In genomic region chr10:30988831-30989458, GRCh38 we compare ENCODE assay signal across 18 cellular contexts. TPM values are rescaled to one million over a fixed set of nuclear protein-coding genes. Genes with fewer than 3 reads are reported as not detected.
DNase-seq lines count a peak whose midpoint lies in the region; ATAC-seq and TF ChIP-seq lines count a peak whose summit lies in the region.
"Had no signal": no experiment of that assay in that cellular context is flagged by ENCODE, and none has a peak within 500 bp of the region (broad histone marks: within the 10 kb centered on the region; RNA-seq: fewer than 3 reads in every experiment).

No MANE protein-coding gene starts in this region.

- in situ Hi-C loops in GM23248 (cut with MboI): no loop called here

- no peak overlapping the region for H2AFZ ChIP-seq in GM23248

- no peaks in the 10 kb centered on the region for H3K9me2 ChIP-seq in GM23248 (ENCODE audit: insufficient read depth)

- H3K27me3 ChIP-seq in GM23248 (replicated peaks; ENCODE audit: insufficient read depth) (no peaks in the 10 kb centered on the region), heart left ventricle (no peaks in the 10 kb centered on the region), psoas muscle (ENCODE audit: insufficient read depth in 3 of 3, low read length in 2 of 3) (no peaks in the 10 kb centered on the region)
- no peaks in the 10 kb centered on the region for H3K27me3 ChIP-seq in CD8-positive, alpha-beta T cell (ENCODE audit: insufficient read depth, low read length)
- H3K27me3 ChIP-seq: tibial nerve had no signal

- ATAC-seq in heart left ventricle (peak; percentile 50 to 83 (median 81)), psoas muscle (no peak), GM18519 (IDR thresholded peaks at IDR 0.05; ENCODE audit: low FRiP score, unreplicated experiment) (no peak), HG02981 (IDR thresholded peaks at IDR 0.05; ENCODE audit: unreplicated experiment) (no peak)
- no peak for ATAC-seq in CD8-positive, alpha-beta T cell
- ATAC-seq: naive thymus-derived CD8-positive, alpha-beta T cell had no signal

- no peak for TF ChIP-seq POLR2A in heart left ventricle (IDR thresholded peaks at IDR 0.05)

- H3K4me1 Mint-ChIP-seq in activated T-helper 2 cell treated with anti-CD3 and anti-CD28 coated beads, Interferon-gamma antibody, Interleukin-2, Interleukin-4, amounts not matched to agents 10 μg/mL and 5 μg/mL and 100 μg/mL, durations not matched to agents 14 hours and 24 hours and 36 hours (ENCODE audit: low read depth): peaks cover 30% of the 10 kb centered on the region
- no peaks in the 10 kb centered on the region for H3K4me1 Mint-ChIP-seq in CD8-positive, alpha-beta T cell (ENCODE audit: low read depth)
- H3K4me1 Mint-ChIP-seq: brain had no signal

- H3K9me3 Mint-ChIP-seq in activated T-helper 2 cell treated with anti-CD3 and anti-CD28 coated beads, Interferon-gamma antibody, Interleukin-2, Interleukin-4, amounts not matched to agents 10 μg/mL and 5 μg/mL and 100 μg/mL, durations not matched to agents 14 hours and 24 hours and 36 hours: peaks cover 8% of the 10 kb centered on the region
- no peaks in the 10 kb centered on the region for H3K9me3 Mint-ChIP-seq in CD8-positive, alpha-beta T cell
- H3K9me3 Mint-ChIP-seq: activated naive CD4-positive, alpha-beta T cell treated with anti-CD3 and anti-CD28 coated beads, Interleukin-2, amount 10 ng/mL, durations not matched to agents 7 days and 5 days; CD4-positive, alpha-beta T cell had no signal

- H3K79me2 ChIP-seq in GM23248 (ENCODE audit: insufficient read depth): no peaks in the 10 kb centered on the region

- H3K36me3 ChIP-seq in GM23248 (ENCODE audit: low read depth) (no peaks in the 10 kb centered on the region), heart left ventricle (peaks cover 0 to under 1% (median 0%) of the 10 kb centered on the region in 9 donors), psoas muscle (ENCODE audit: insufficient read depth in 1 of 2, low read depth in 1 of 2) (no peaks in the 10 kb centered on the region)
- H3K36me3 ChIP-seq in CD8-positive, alpha-beta T cell (ENCODE audit: insufficient read depth, low read length): no peaks in the 10 kb centered on the region
- H3K36me3 ChIP-seq: prostate gland had no signal

- no peaks in the 10 kb centered on the region for H4K20me1 ChIP-seq in GM23248 (ENCODE audit: insufficient read depth)

- peak overlapping the region; percentile 66 for H3K4me3 Mint-ChIP-seq in activated T-helper 2 cell treated with anti-CD3 and anti-CD28 coated beads, Interferon-gamma antibody, Interleukin-2, Interleukin-4, amounts not matched to agents 10 μg/mL and 5 μg/mL and 100 μg/mL, durations not matched to agents 14 hours and 24 hours and 36 hours (ENCODE audit: low read depth)
- no peak overlapping the region for H3K4me3 Mint-ChIP-seq in CD8-positive, alpha-beta T cell
- H3K4me3 Mint-ChIP-seq: activated naive CD4-positive, alpha-beta T cell treated with anti-CD3 and anti-CD28 coated beads, Interleukin-2, amount 10 ng/mL, durations not matched to agents 7 days and 5 days; brain; CD4-positive, alpha-beta T cell; naive thymus-derived CD8-positive, alpha-beta T cell had no signal

- POLR2A ChIA-PET in CD8-positive, alpha-beta T cell (lab: Charles Lee): no interaction called here

- peaks cover 22% of the 10 kb centered on the region for H3K36me3 Mint-ChIP-seq in activated T-helper 2 cell treated with anti-CD3 and anti-CD28 coated beads, Interferon-gamma antibody, Interleukin-2, Interleukin-4, amounts not matched to agents 10 μg/mL and 5 μg/mL and 100 μg/mL, durations not matched to agents 14 hours and 24 hours and 36 hours (ENCODE audit: low read depth)
- peaks cover 1% of the 10 kb centered on the region for H3K36me3 Mint-ChIP-seq in CD8-positive, alpha-beta T cell

- peak overlapping the region; percentile 8 for H3K4me2 ChIP-seq in GM23248 (ENCODE audit: unreplicated experiment)

- TF ChIP-seq CTCF in heart left ventricle (IDR thresholded peaks at IDR 0.05) (no peak), psoas muscle (IDR thresholded peaks at IDR 0.05) (no peak)
- TF ChIP-seq CTCF in CD8-positive, alpha-beta T cell (IDR thresholded peaks at IDR 0.05): no peak

- 73 to 79% methylated on average over 1 of the region's 1 CpG for WGBS in GM23248 (ENCODE audit: low coverage in 1 of 2, low lambda C conversion rate in 2 of 2, missing lambda C conversion rate in 2 of 2), 2 experiments
- 7 to 13% (median 10%) methylated on average over 1 of the region's 1 CpG for WGBS in heart left ventricle, 4 donors
- 42 to 55% (median 54%) methylated on average over 1 of the region's 1 CpG for WGBS in psoas muscle, 3 donors

- H3K4me1 ChIP-seq in GM23248 (ENCODE audit: insufficient read depth) (peaks cover 36% of the 10 kb centered on the region), heart left ventricle (peaks cover 2 to 87% (median 48%) of the 10 kb centered on the region in 12 donors), psoas muscle (peaks cover 50% of the 10 kb centered on the region)
- H3K4me1 ChIP-seq in CD8-positive, alpha-beta T cell (ENCODE audit: insufficient read depth, low read length): no peaks in the 10 kb centered on the region
- H3K4me1 ChIP-seq: prostate gland had no signal

- H3K9me3 ChIP-seq in GM23248 (ENCODE audit: low read depth) (no peaks in the 10 kb centered on the region), heart left ventricle (peaks cover 0 to 9% (median 0%) of the 10 kb centered on the region in 12 donors), psoas muscle (no peaks in the 10 kb centered on the region)
- H3K9me3 ChIP-seq in CD8-positive, alpha-beta T cell (ENCODE audit: low read length): no peaks in the 10 kb centered on the region
- H3K9me3 ChIP-seq: prostate gland, tibial nerve had no signal

- H3K27ac ChIP-seq in GM23248 (0 out of 2 replicates have a peak overlapping the region, but pooled peaks have one; percentile 2), heart left ventricle (peak overlapping the region; percentile 26 to 77 (median 69)), psoas muscle (peak overlapping the region; percentile 51)
- no peak overlapping the region for H3K27ac ChIP-seq in CD8-positive, alpha-beta T cell (ENCODE audit: low read depth, low read length)
- H3K27ac ChIP-seq: prostate gland had no signal

- CTCF ChIA-PET in CD8-positive, alpha-beta T cell (lab: Charles Lee): no interaction called here

- no peak overlapping the region for H3K4me3 ChIP-seq in GM23248
- no peak overlapping the region for H3K4me3 ChIP-seq in heart left ventricle
- H3K4me3 ChIP-seq in psoas muscle: no peak overlapping the region
- H3K4me3 ChIP-seq in CD8-positive, alpha-beta T cell (ENCODE audit: low read depth, low read length): no peak overlapping the region
- H3K4me3 ChIP-seq: prostate gland, tibial nerve had no signal

- peak overlapping the region; percentile 65 for H3K27ac Mint-ChIP-seq in activated T-helper 2 cell treated with anti-CD3 and anti-CD28 coated beads, Interferon-gamma antibody, Interleukin-2, Interleukin-4, amounts not matched to agents 10 μg/mL and 5 μg/mL and 100 μg/mL, durations not matched to agents 14 hours and 24 hours and 36 hours
- no peak overlapping the region for H3K27ac Mint-ChIP-seq in CD8-positive, alpha-beta T cell
- H3K27ac Mint-ChIP-seq: activated naive CD4-positive, alpha-beta T cell treated with anti-CD3 and anti-CD28 coated beads, Interleukin-2, amount 10 ng/mL, durations not matched to agents 7 days and 5 days; brain; CD4-positive, alpha-beta T cell; naive thymus-derived CD8-positive, alpha-beta T cell had no signal

- H3K9ac ChIP-seq in GM23248: no peak overlapping the region

- H3F3A ChIP-seq in GM23248 (ENCODE audit: insufficient read depth): peaks cover 30% of the 10 kb centered on the region

- no peaks in the 10 kb centered on the region for H3K27me3 Mint-ChIP-seq in activated T-helper 2 cell treated with anti-CD3 and anti-CD28 coated beads, Interferon-gamma antibody, Interleukin-2, Interleukin-4, amounts not matched to agents 10 μg/mL and 5 μg/mL and 100 μg/mL, durations not matched to agents 14 hours and 24 hours and 36 hours (ENCODE audit: low read depth)
- H3K27me3 Mint-ChIP-seq in CD8-positive, alpha-beta T cell (ENCODE audit: low read depth): no peaks in the 10 kb centered on the region
- H3K27me3 Mint-ChIP-seq: activated naive CD4-positive, alpha-beta T cell treated with anti-CD3 and anti-CD28 coated beads, Interleukin-2, amount 10 ng/mL, durations not matched to agents 7 days and 5 days; brain; CD4-positive, alpha-beta T cell; naive thymus-derived CD8-positive, alpha-beta T cell had no signal

- DNase-seq in GM23248 (no peak), heart left ventricle (no peak), psoas muscle (no peak)
- no peak for DNase-seq in activated T-helper 2 cell treated with anti-CD3 and anti-CD28 coated beads, Interferon-gamma antibody, Interleukin-2, Interleukin-4, amounts not matched to agents 10 μg/mL and 5 μg/mL and 100 μg/mL, durations not matched to agents 14 hours and 24 hours and 36 hours (ENCODE audit: low spot score)
- DNase-seq in CD8-positive, alpha-beta T cell: no peak
- DNase-seq in activated CD4-positive, alpha-beta T cell treated with anti-CD3 and anti-CD28 coated beads for 1 hour: no peak
- DNase-seq: activated CD4-positive, alpha-beta T cell treated with anti-CD3 and anti-CD28 coated beads, Interleukin-2, amount 50 U/mL, for 48 hours; activated naive CD4-positive, alpha-beta T cell treated with anti-CD3 and anti-CD28 coated beads, Interleukin-2, amount 10 ng/mL, durations not matched to agents 7 days and 5 days; CD4-positive, alpha-beta T cell; MM.1S; naive thymus-derived CD8-positive, alpha-beta T cell; NCI-H1694 treated with DMSO at 0.1 percent for 48 hours; NCI-H345 had no signal

- intact Hi-C loops in activated T-helper 2 cell treated with anti-CD3 and anti-CD28 coated beads, Interferon-gamma antibody, Interleukin-2, Interleukin-4, amounts not matched to agents 10 μg/mL and 5 μg/mL and 100 μg/mL, durations not matched to agents 14 hours and 24 hours and 36 hours (cut with micrococcal nuclease): loop anchor here (5.0 to 10.0 kb wide), 5 partner anchors 106 to 328 kb away; partner anchors contain the start of gene ZEB1
- intact Hi-C loops in heart left ventricle (cut with DNase I) (no loop called here), psoas muscle (cut with DNase I) (no loop called here)
- intact Hi-C loops in CD8-positive, alpha-beta T cell (cut with DNase I, micrococcal nuclease): no loop called here

RNA-seq across cellular contexts. Expression of gene ZNF438, which starts 42.7 kb away (rescaled TPM):
- 2.3 and 2.9 TPM in 2 replicates for total RNA-seq in GM23248 (2014; rRNA removed; shearing (Covaris generic))
- polyA plus RNA-seq in GM23248 (2016; fragmentation: Nextera tagmentation; extraction: Ambion mirVana) (4.0 and 4.1 TPM in 2 replicates), heart left ventricle (10 to 100 TPM in 1 of 2 donors, 1 to 10 TPM in 1; 9.0 to 14.1 TPM), psoas muscle (10 to 100 TPM; 17.0 to 26.1 (median 21.3) TPM)
- 5.8 and 6.1 TPM in 2 replicates for total RNA-seq in activated T-helper 2 cell treated with anti-CD3 and anti-CD28 coated beads, Interferon-gamma antibody, Interleukin-2, Interleukin-4, amounts not matched to agents 10 μg/mL and 5 μg/mL and 100 μg/mL, durations not matched to agents 14 hours and 24 hours and 36 hours
- total RNA-seq in heart left ventricle (10 to 100 TPM; 11.1 to 14.7 (median 13.2) TPM), psoas muscle (10 to 100 TPM; 12.3 to 27.9 (median 17.2) TPM)
- 1 to 10 TPM; 1.5 to 1.7 TPM for total RNA-seq in CD8-positive, alpha-beta T cell

Comparison
In these comparisons a context has a peak if more than half of its experiments do, and no peak if none do; other contexts are left out.
1. ATAC-seq: peak in heart left ventricle (4 of 4); none in psoas muscle (0 of 4), GM18519 (single experiment), HG02981 (single experiment) and CD8-positive, alpha-beta T cell (single experiment).